Comparison of ENCODE assay signal across 1 cellular context in genomic region chr2:96427169-96427568, GRCh38.
TF ChIP-seq lines count a peak whose summit lies in the region.

No MANE protein-coding gene starts in this region.

TF ChIP-seq in SK-N-SH, 30 proteins besides CTCF, POLR2A, EP300 and RAD21 (continued from another document):
- TF ChIP-seq MAX (IDR thresholded peaks at IDR 0.05; ENCODE audit: low read depth) (no peak), GATA2 (CRISPR knock-in tag; IDR thresholded peaks at IDR 0.05) (no peak), REST (IDR thresholded peaks at IDR 0.05; ENCODE audit: low read depth, low read length) (no peak), IRF3 (IDR thresholded peaks at IDR 0.05; ENCODE audit: low read depth, low read length) (no peak), JUND (IDR thresholded peaks at IDR 0.05) (no peak), RXRA (IDR thresholded peaks at IDR 0.05; ENCODE audit: borderline replicate concordance, low read depth) (no peak), TCF12 (IDR thresholded peaks at IDR 0.05) (no peak), EZH2phosphoT487 (IDR thresholded peaks at IDR 0.05; ENCODE audit: borderline replicate concordance, low read depth) (no peak), POLR2AphosphoS5 (IDR thresholded peaks at IDR 0.05; ENCODE audit: low read depth, low read length) (no peak), RCOR1 (IDR thresholded peaks at IDR 0.05; ENCODE audit: low read length) (no peak), MXI1 (IDR thresholded peaks at IDR 0.05; ENCODE audit: low read depth, low read length) (no peak)
